ENCODE assay signal across 13 cellular contexts in genomic region chr2:239819091-239819973, GRCh38.
DNase-seq lines count a peak whose midpoint lies in the region; ATAC-seq and TF ChIP-seq lines count a peak whose summit lies in the region.
"Had no signal": no experiment of that assay in that cellular context is flagged by ENCODE, and none has a peak within 500 bp of the region (broad histone marks: within the 10 kb centered on the region; RNA-seq: fewer than 3 reads in every experiment).

No MANE protein-coding gene starts in this region.

- no peaks in the 10 kb centered on the region for H3F3A ChIP-seq in PC-9 (ENCODE audit: insufficient read depth, low read depth)

- peaks cover 19% of the 10 kb centered on the region for H3K27me3 Mint-ChIP-seq in chondrocyte (ENCODE audit: low read depth)
- no peaks in the 10 kb centered on the region for H3K27me3 Mint-ChIP-seq in neural crest cell (ENCODE audit: low read depth)

- H3K27ac ChIP-seq in PC-9, result no peak overlapping the region

- H3K27ac Mint-ChIP-seq in chondrocyte (ENCODE audit: unreplicated experiment), result no peak overlapping the region
- H3K27ac Mint-ChIP-seq in neural crest cell (ENCODE audit: unreplicated experiment), result peak overlapping the region; percentile 91
- H3K27ac Mint-ChIP-seq: stimulated activated naive B cell treated with anti-CD40 and anti-IgM and Interleukin-4, amounts not matched to agents 10 μg/mL and 1 μg/mL and 100 μg/mL, for 72 hours; T-helper 17 cell had no signal

- H3K36me3 Mint-ChIP-seq in chondrocyte (ENCODE audit: low read depth), result no peaks in the 10 kb centered on the region
- H3K36me3 Mint-ChIP-seq in neural crest cell (ENCODE audit: low read depth), result no peaks in the 10 kb centered on the region
- H3K36me3 Mint-ChIP-seq: stimulated activated naive B cell treated with anti-CD40 and anti-IgM and Interleukin-4, amounts not matched to agents 10 μg/mL and 1 μg/mL and 100 μg/mL, for 72 hours had no signal

- H3K9me3 Mint-ChIP-seq in chondrocyte (ENCODE audit: low read depth) (no peaks in the 10 kb centered on the region), neural crest cell (peaks cover 2% of the 10 kb centered on the region)

- CTCF ChIA-PET in PC-9 (lab: Charles Lee), result no interaction called here

- H3K4me1 Mint-ChIP-seq in chondrocyte (ENCODE audit: low read depth) (no peaks in the 10 kb centered on the region), neural crest cell (peaks cover 31% of the 10 kb centered on the region)

- intact Hi-C loops in PC-9 (cut with micrococcal nuclease; ENCODE audit: unreplicated experiment), result no loop called here

- no peaks in the 10 kb centered on the region for H4K20me1 ChIP-seq in PC-9 (ENCODE audit: insufficient read depth)

- BruUV-seq in PC-9 (replicated peaks; lab: Mats Ljungman, UMichigan), result no TSS peak

- ATAC-seq in GM21367 (IDR thresholded peaks at IDR 0.05; ENCODE audit: unreplicated experiment), result no peak
- ATAC-seq: stimulated activated naive B cell treated with anti-CD40 and anti-IgM and Interleukin-4, amounts not matched to agents 10 μg/mL and 1 μg/mL and 100 μg/mL, for 72 hours; T-helper 17 cell had no signal

- no peaks in the 10 kb centered on the region for H3K9me3 ChIP-seq in PC-9 (ENCODE audit: insufficient read depth, low read depth)

- no peak overlapping the region for H3K4me3 ChIP-seq in PC-9

- POLR2A ChIA-PET in PC-9 (lab: Charles Lee; ENCODE audit: unreplicated experiment), result no interaction called here

- no peaks in the 10 kb centered on the region for H3K9me2 ChIP-seq in PC-9 (ENCODE audit: insufficient read depth)

- no peaks in the 10 kb centered on the region for H3K4me1 ChIP-seq in PC-9 (replicated peaks; ENCODE audit: insufficient read depth)

- no peaks in the 10 kb centered on the region for H3K36me3 ChIP-seq in PC-9 (ENCODE audit: low read depth)

- H3K4me3 Mint-ChIP-seq in chondrocyte (ENCODE audit: unreplicated experiment) (no peak overlapping the region), neural crest cell (no peak overlapping the region)
- H3K4me3 Mint-ChIP-seq: stimulated activated naive B cell treated with anti-CD40 and anti-IgM and Interleukin-4, amounts not matched to agents 10 μg/mL and 1 μg/mL and 100 μg/mL, for 72 hours; T-helper 17 cell had no signal

- no peak overlapping the region for H3K4me2 ChIP-seq in PC-9

- peaks cover 92% of the 10 kb centered on the region for H3K27me3 ChIP-seq in PC-9 (ENCODE audit: insufficient read depth, low read depth)

- no peaks in the 10 kb centered on the region for H3K79me2 ChIP-seq in PC-9 (ENCODE audit: low read depth)

- H2AFZ ChIP-seq in PC-9, result no peak overlapping the region

- TF ChIP-seq CTCF in chondrocyte (IDR thresholded peaks at IDR 0.05) (no peak), neural crest cell (conservative IDR thresholded peaks at IDR 0.05) (no peak), PC-9 (conservative IDR thresholded peaks at IDR 0.05) (no peak)

- peak; percentile 47 for DNase-seq in activated effector memory CD4-positive, alpha-beta T cell treated with anti-CD3 and anti-CD28 coated beads, Interleukin-2, amount 50 U/mL, for 16 hours
- no peak for DNase-seq in activated effector memory CD4-positive, alpha-beta T cell treated with Interleukin-2 at 50 U/mL for 16 hours
- peak; percentile 79 for DNase-seq in chondrocyte (ENCODE audit: low spot score)
- no peak for DNase-seq in neural crest cell (ENCODE audit: low read depth, low spot score)
- peak; percentile 28 for DNase-seq in ureter (ENCODE audit: low spot score)
- no peak for DNase-seq in SHP77 treated with DMSO at 0.1 percent for 48 hours (lab: John Stamatoyannopoulos, UW)
- DNase-seq in PC-9, result no peak
- DNase-seq: ACHN; activated CD4-positive, alpha-beta T cell treated with anti-CD3 and anti-CD28 coated beads for 4 hours; NCI-H226; stimulated activated naive B cell treated with anti-CD40 and anti-IgM and Interleukin-4, amounts not matched to agents 10 μg/mL and 1 μg/mL and 100 μg/mL, for 72 hours; T-helper 17 cell had no signal

Comparison
In these comparisons a context has a peak if more than half of its experiments do, and no peak if none do; other contexts are left out.
1. DNase-seq: peak in activated effector memory CD4-positive, alpha-beta T cell treated with anti-CD3 and anti-CD28 coated beads, Interleukin-2, amount 50 U/mL, for 16 hours (single experiment), chondrocyte (single experiment) and ureter (single experiment); none in activated effector memory CD4-positive, alpha-beta T cell treated with Interleukin-2 at 50 U/mL for 16 hours (single experiment), neural crest cell (single experiment), SHP77 treated with DMSO at 0.1 percent for 48 hours (single experiment) and PC-9 (0 of 2).